ENCODE assay signal across 9 cellular contexts in genomic region chr17:68292689-68293040, GRCh38. TPM values are rescaled to one million over a fixed set of nuclear protein-coding genes. Genes with fewer than 3 reads are reported as not detected.
DNase-seq lines count a peak whose midpoint lies in the region; ATAC-seq and TF ChIP-seq lines count a peak whose summit lies in the region.
"Had no signal": no experiment of that assay in that cellular context is flagged by ENCODE, and none has a peak within 500 bp of the region (broad histone marks: within the 10 kb centered on the region; RNA-seq: fewer than 3 reads in every experiment).

No MANE protein-coding gene starts in this region.

- peaks cover 33% of the 10 kb centered on the region for H3K4me1 ChIP-seq in iPS-15b (ENCODE audit: control insufficient read depth, insufficient read depth, low read length)

- peaks cover 38% of the 10 kb centered on the region for H3F3A ChIP-seq in SU-DHL-6 (ENCODE audit: insufficient read depth)

- H3K27me3 ChIP-seq in SU-DHL-6 (ENCODE audit: low read length) (no peaks in the 10 kb centered on the region), iPS-15b (ENCODE audit: control insufficient read depth, insufficient read depth, low read length) (peaks cover 24% of the 10 kb centered on the region)

- WGBS in lower leg skin, 2 donors = 56 to 58% methylated on average over 9 of the region's 9 CpGs

- no peaks in the 10 kb centered on the region for H3K9me3 ChIP-seq in SU-DHL-6 (ENCODE audit: insufficient read depth, low read length)
- no peaks in the 10 kb centered on the region for H3K9me3 ChIP-seq in iPS-15b (ENCODE audit: control insufficient read depth, insufficient read depth, low read length)

- H3K4me3 Mint-ChIP-seq in T-helper 1 cell treated with Interleukin-12 subunit alpha and Interleukin-12 subunit beta and Interleukin-4 antibody, amounts not matched to agents 30 μg/mL and 1 μg/mL, for 36 hours = peak overlapping the region; percentile 76
- peak overlapping the region; percentile 89 to 92 for H3K4me3 Mint-ChIP-seq in stimulated activated naive CD8-positive, alpha-beta T cell treated with anti-CD3 and anti-CD28 coated beads, Interleukin-15, amount 100 ng/mL, for 72 hours

- peak overlapping the region; percentile 92 for H3K4me2 ChIP-seq in SU-DHL-6 (ENCODE audit: low read depth, low read length, poor library complexity, severe bottlenecking)

- no peak for TF ChIP-seq POLR2A in lower leg skin (IDR thresholded peaks at IDR 0.05)

- TF ChIP-seq CTCF in SU-DHL-6 (IDR thresholded peaks at IDR 0.05; ENCODE audit: insufficient read depth, low read length, poor library complexity, severe bottlenecking) (no peak), lower leg skin (IDR thresholded peaks at IDR 0.05) (no peak)

- H3K9me2 ChIP-seq in SU-DHL-6 (replicated peaks; ENCODE audit: insufficient read depth, low read length) = no peaks in the 10 kb centered on the region

- peaks cover 7% of the 10 kb centered on the region for H3K36me3 Mint-ChIP-seq in T-helper 1 cell treated with Interleukin-12 subunit alpha and Interleukin-12 subunit beta and Interleukin-4 antibody, amounts not matched to agents 30 μg/mL and 1 μg/mL, for 36 hours (ENCODE audit: low read depth)

- peaks cover 17% of the 10 kb centered on the region for H3K27me3 Mint-ChIP-seq in T-helper 1 cell treated with Interleukin-12 subunit alpha and Interleukin-12 subunit beta and Interleukin-4 antibody, amounts not matched to agents 30 μg/mL and 1 μg/mL, for 36 hours (ENCODE audit: low read depth)
- no peaks in the 10 kb centered on the region for H3K27me3 Mint-ChIP-seq in stimulated activated naive CD8-positive, alpha-beta T cell treated with anti-CD3 and anti-CD28 coated beads, Interleukin-15, amount 100 ng/mL, for 72 hours

- intact Hi-C loops in lower leg skin (cut with DNase I; ENCODE audit: low total_unique reads) = no loop called here

- H3K9me3 Mint-ChIP-seq in T-helper 1 cell treated with Interleukin-12 subunit alpha and Interleukin-12 subunit beta and Interleukin-4 antibody, amounts not matched to agents 30 μg/mL and 1 μg/mL, for 36 hours = no peaks in the 10 kb centered on the region
- no peaks in the 10 kb centered on the region for H3K9me3 Mint-ChIP-seq in stimulated activated naive CD8-positive, alpha-beta T cell treated with anti-CD3 and anti-CD28 coated beads, Interleukin-15, amount 100 ng/mL, for 72 hours

- DNase-seq in T-helper 1 cell = no peak
- no peak for DNase-seq in stimulated activated naive CD8-positive, alpha-beta T cell treated with anti-CD3 and anti-CD28 coated beads, Interleukin-15, amount 100 ng/mL, for 72 hours
- no peak for DNase-seq in NK-92 treated with Interleukin-12 subunit alpha and Interleukin-12 subunit beta, amount 100 ng/mL, for 24 hours (lab: John Stamatoyannopoulos, UW)
- DNase-seq in SHP77 (lab: John Stamatoyannopoulos, UW) = no peak
- no peak for DNase-seq in lower leg skin (ENCODE audit: low spot score in 2 of 2)
- DNase-seq: NCI-H2029 treated with DMSO at 0.1 percent for 48 hours had no signal

- H3K27ac ChIP-seq in SU-DHL-6 (ENCODE audit: low read depth, low read length) = peak overlapping the region; percentile 98

- H3K9ac ChIP-seq in SU-DHL-6 (ENCODE audit: low read length) (peak overlapping the region; percentile 100), iPS-15b (ENCODE audit: low read depth, low read length) (no peak overlapping the region)

- no peak for ATAC-seq in stimulated activated naive CD8-positive, alpha-beta T cell treated with anti-CD3 and anti-CD28 coated beads, Interleukin-15, amount 100 ng/mL, for 72 hours

- peaks cover 55% of the 10 kb centered on the region for H3K79me2 ChIP-seq in SU-DHL-6 (ENCODE audit: insufficient read depth, low read length)

- peak overlapping the region; percentile 86 for H3K27ac Mint-ChIP-seq in T-helper 1 cell treated with Interleukin-12 subunit alpha and Interleukin-12 subunit beta and Interleukin-4 antibody, amounts not matched to agents 30 μg/mL and 1 μg/mL, for 36 hours
- H3K27ac Mint-ChIP-seq in stimulated activated naive CD8-positive, alpha-beta T cell treated with anti-CD3 and anti-CD28 coated beads, Interleukin-15, amount 100 ng/mL, for 72 hours = peak overlapping the region; percentile 77 to 92

- no peak overlapping the region for H2AFZ ChIP-seq in SU-DHL-6 (ENCODE audit: low read depth, low read length, severe bottlenecking)

- H3K4me3 ChIP-seq in SU-DHL-6 (ENCODE audit: insufficient read depth, low read length, poor library complexity, severe bottlenecking) (peak overlapping the region; percentile 61), iPS-15b (ENCODE audit: low read depth, low read length) (peak overlapping the region; percentile 77), lower leg skin (ENCODE audit: low read depth, poor library complexity, severe bottlenecking) (no peak overlapping the region)

- peaks cover 56% of the 10 kb centered on the region for H3K4me1 Mint-ChIP-seq in T-helper 1 cell treated with Interleukin-12 subunit alpha and Interleukin-12 subunit beta and Interleukin-4 antibody, amounts not matched to agents 30 μg/mL and 1 μg/mL, for 36 hours (ENCODE audit: low read depth)
- H3K4me1 Mint-ChIP-seq in stimulated activated naive CD8-positive, alpha-beta T cell treated with anti-CD3 and anti-CD28 coated beads, Interleukin-15, amount 100 ng/mL, for 72 hours = peaks cover 72% of the 10 kb centered on the region

- H3K36me3 ChIP-seq in SU-DHL-6 (ENCODE audit: low read length) (peaks cover 3% of the 10 kb centered on the region; the same call in 1 of the 2 replicates), iPS-15b (ENCODE audit: control insufficient read depth, insufficient read depth, low read length) (no peaks in the 10 kb centered on the region)

- H4K20me1 ChIP-seq in SU-DHL-6 (ENCODE audit: low read depth, low read length) = no peaks in the 10 kb centered on the region

RNA-seq across cellular contexts. Expression of gene ARSG, which starts 1.4 kb away (rescaled TPM):
- total RNA-seq in lower leg skin = 10 to 100 TPM in 1 of 4 donors, 1 to 10 TPM in 3; 4.3 to 16.8 (median 7.8) TPM

RNA-seq across cellular contexts. Expression of gene SLC16A6, which starts 1.7 kb away (rescaled TPM):
- 10 to 100 TPM in 1 of 4 donors, 1 to 10 TPM in 3; 2.7 to 10.3 (median 7.8) TPM for total RNA-seq in lower leg skin

RNA-seq across cellular contexts. Expression of gene AMZ2, which starts 44.8 kb away (rescaled TPM):
- total RNA-seq in lower leg skin = 10 to 100 TPM; 25.8 to 55.0 (median 46.2) TPM
